Comparison of ENCODE assay signal across 8 cellular contexts in genomic region chr1:100895540-100896480, GRCh38. TPM values are rescaled to one million over a fixed set of nuclear protein-coding genes. Genes with fewer than 3 reads are reported as not detected.
DNase-seq lines count a peak whose midpoint lies in the region; ATAC-seq and TF ChIP-seq lines count a peak whose summit lies in the region.

TSS of gene SLC30A7 (plus strand) at chr1:100896090. CDS start at chr1:100896263, 173 bp downstream.

- H3K36me3 Mint-ChIP-seq in activated naive CD4-positive, alpha-beta T cell treated with anti-CD3 and anti-CD28 coated beads, Interleukin-2, amount 50 U/mL, for 72 hours: peaks cover 35 to 62% of the 10 kb centered on the region in 2 donors

- H3K9me3 ChIP-seq in suprapubic skin: no peaks in the 10 kb centered on the region

- H3K9me3 Mint-ChIP-seq in activated naive CD4-positive, alpha-beta T cell treated with anti-CD3 and anti-CD28 coated beads, Interleukin-2, amount 50 U/mL, for 72 hours: peaks cover 0 to 7% of the 10 kb centered on the region in 2 donors

- CTCF ChIA-PET in GM10248 (lab: Yijun Ruan, JAX): interaction anchor here (0.7 to 1.8 kb wide), 8 partner anchors 10 to 414 kb away, joined by 3 to 6 read pairs (median 4); no protein-coding TSS in a partner anchor

- H3K27me3 ChIP-seq in suprapubic skin: no peaks in the 10 kb centered on the region

- peaks cover 19% of the 10 kb centered on the region for H3K36me3 ChIP-seq in suprapubic skin

- H3K27ac ChIP-seq in suprapubic skin: peak within 1 kb of the TSS; percentile 96

- no peak for TF ChIP-seq CTCF in GM10248 (IDR thresholded peaks at IDR 0.05; ENCODE audit: control extremely low read depth, extremely low read depth, low read depth, missing control alignments)
- no peak for TF ChIP-seq CTCF in suprapubic skin (IDR thresholded peaks at IDR 0.05)

- TF ChIP-seq EP300 in suprapubic skin (IDR thresholded peaks at IDR 0.05): no peak

- under 1% methylated on average over 52 of the region's 62 CpGs for WGBS in suprapubic skin

- peaks cover 33% of the 10 kb centered on the region for H3K4me1 ChIP-seq in suprapubic skin

- POLR2A ChIA-PET in GM10248 (lab: Yijun Ruan, JAX): interaction anchor here (0.6 kb wide), 1 partner anchor 476 kb away, joined by 3 read pairs; no protein-coding TSS in a partner anchor

- ATAC-seq in HG02588 (IDR thresholded peaks at IDR 0.05; ENCODE audit: unreplicated experiment): peak; percentile 84
- peak; percentile 80 to 82 for ATAC-seq in activated naive CD4-positive, alpha-beta T cell treated with anti-CD3 and anti-CD28 coated beads, Interleukin-2, amount 50 U/mL, for 72 hours

- H3K27ac Mint-ChIP-seq in activated naive CD4-positive, alpha-beta T cell treated with anti-CD3 and anti-CD28 coated beads, Interleukin-2, amount 50 U/mL, for 72 hours: peak within 1 kb of the TSS; percentile 98 to 100

- H3K4me3 ChIP-seq in suprapubic skin: peak within 1 kb of the TSS; percentile 87

- peak; percentile 89 for DNase-seq in GM10248 (ENCODE audit: extremely low spot score)
- peak; percentile 83 for DNase-seq in NCI-H1048 (lab: John Stamatoyannopoulos, UW)
- DNase-seq in SKM-1 (lab: John Stamatoyannopoulos, UW; ENCODE audit: unreplicated experiment): peak; percentile 74
- peak; percentile 97 to 98 for DNase-seq in activated naive CD4-positive, alpha-beta T cell treated with anti-CD3 and anti-CD28 coated beads, Interleukin-2, amount 50 U/mL, for 72 hours (ENCODE audit: low spot score in 2 of 2)
- DNase-seq in glomerular endothelial cell (ENCODE audit: extremely low read depth, low read depth, low spot score): peak; percentile 55
- DNase-seq in occipital lobe (lab: John Stamatoyannopoulos, UW): peak; percentile 92
- DNase-seq in suprapubic skin (ENCODE audit: low spot score in 2 of 2): peak; percentile 97 to 98

- TF ChIP-seq POLR2A in suprapubic skin (IDR thresholded peaks at IDR 0.05): peak; percentile 30 to 84

RNA-seq across cellular contexts. Expression of gene SLC30A7, which starts in this region (rescaled TPM):
- 10 to 100 TPM; 39.0 to 42.2 TPM for total RNA-seq in activated naive CD4-positive, alpha-beta T cell treated with anti-CD3 and anti-CD28 coated beads, Interleukin-2, amount 50 U/mL, for 72 hours
- 34.3 and 36.1 TPM in 2 replicates for total RNA-seq in glomerular endothelial cell
- 42.1 TPM for total RNA-seq in occipital lobe
- 10 to 100 TPM; 16.4 to 22.5 (median 19.5) TPM for total RNA-seq in suprapubic skin

Comparison
In these comparisons a context has a peak if more than half of its experiments do, and no peak if none do; other contexts are left out.
1. Peak in every context shown above with its lines: DNase-seq, ATAC-seq, H3K4me3 ChIP-seq and H3K27ac ChIP-seq.